In the genomic region with DNA sequence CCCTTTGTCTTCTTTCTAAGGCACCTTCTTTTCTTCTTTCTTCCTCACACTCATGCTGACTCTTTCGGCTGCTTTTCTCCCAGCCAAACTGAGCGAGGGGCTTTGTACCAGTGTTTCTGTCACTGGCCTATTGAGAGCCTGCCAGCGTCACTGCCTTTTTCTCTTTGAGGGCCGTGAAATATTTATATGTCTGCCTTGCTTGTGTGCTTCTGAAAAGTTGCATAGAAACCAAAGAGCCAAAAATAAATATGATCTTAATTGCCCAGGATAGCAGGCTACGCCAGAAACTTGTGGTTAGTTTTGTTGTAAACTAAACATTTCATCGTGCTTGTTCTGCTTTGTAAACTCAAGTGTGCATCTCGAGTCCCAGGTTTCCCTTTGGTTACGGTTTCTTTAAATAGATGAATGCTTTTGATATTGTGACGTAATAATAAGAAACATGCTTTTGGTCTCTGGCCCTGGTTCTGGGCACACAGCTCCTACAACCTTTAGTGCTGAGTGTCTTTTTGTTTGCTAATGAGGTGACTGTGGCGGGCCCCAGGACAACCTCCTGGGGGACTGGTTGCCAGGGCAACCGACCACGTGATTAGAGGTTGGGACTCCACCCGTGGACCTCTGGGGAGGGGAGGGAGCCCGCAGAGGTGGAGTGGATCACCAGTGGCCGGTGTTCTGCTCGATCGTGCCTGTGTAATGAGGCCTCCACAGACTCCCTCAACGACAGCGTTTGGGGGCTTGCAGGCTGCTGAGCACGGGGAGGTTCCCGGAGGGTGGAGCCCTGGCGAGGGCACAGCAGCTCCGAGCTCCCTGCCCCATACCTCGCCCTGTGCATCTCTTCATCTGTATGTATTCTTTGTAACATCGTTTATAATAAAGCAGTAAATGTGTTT, we compare ENCODE assay signal across 9 cellular contexts. TPM values are rescaled to one million over a fixed set of nuclear protein-coding genes. Genes with fewer than 3 reads are reported as not detected.
DNase-seq lines count a peak whose midpoint lies in the region; ATAC-seq and TF ChIP-seq lines count a peak whose summit lies in the region.
"Had no signal": no experiment of that assay in that cellular context is flagged by ENCODE, and none has a peak within 500 bp of the region (broad histone marks: within the 10 kb centered on the region; RNA-seq: fewer than 3 reads in every experiment).

No MANE protein-coding gene starts in this region.

- H2AFZ ChIP-seq in MM.1S (ENCODE audit: low read length): peak overlapping the region; percentile 1

- no peak for TF ChIP-seq EP300 in gastroesophageal sphincter (IDR thresholded peaks at IDR 0.05)

- TF ChIP-seq CTCF in MM.1S (IDR thresholded peaks at IDR 0.05; ENCODE audit: low read length) (no peak), gastroesophageal sphincter (IDR thresholded peaks at IDR 0.05) (no peak), prostate gland (IDR thresholded peaks at IDR 0.05) (no peak)

- H3K4me3 ChIP-seq in MM.1S (ENCODE audit: low read length): peak overlapping the region; percentile 53
- peak overlapping the region; percentile 41 to 42 for H3K4me3 ChIP-seq in gastroesophageal sphincter
- H3K4me3 ChIP-seq in prostate gland: peak overlapping the region; percentile 11 to 27

- peak overlapping the region; percentile 80 for H3K4me2 ChIP-seq in MM.1S (ENCODE audit: low read depth, low read length)

- DNase-seq in SIG-M5 treated with dmso at 0.1 percent for 504 hours (lab: John Stamatoyannopoulos, UW; ENCODE audit: unreplicated experiment) (peak; percentile 54), SIG-M5 (lab: John Stamatoyannopoulos, UW) (no peak), H4 (ENCODE audit: low spot score) (peak; percentile 94), MM.1S (peak; percentile 91), prostate gland (ENCODE audit: low spot score) (peak; percentile 70), HCEC 1CT (no peak)
- peak; percentile 32 to 33 for DNase-seq in activated CD8-positive, alpha-beta memory T cell treated with anti-CD3 and anti-CD28 coated beads for 4 hours (ENCODE audit: low read depth in 2 of 2)

- H3K36me3 ChIP-seq in MM.1S (replicated peaks; ENCODE audit: insufficient read depth, low read length) (no peaks in the 10 kb centered on the region), gastroesophageal sphincter (peaks cover 0 to 16% of the 10 kb centered on the region in 2 donors), prostate gland (no peaks in the 10 kb centered on the region)

- peak overlapping the region; percentile 87 for H3K27ac ChIP-seq in MM.1S (ENCODE audit: low read length)
- H3K27ac ChIP-seq in gastroesophageal sphincter: peak overlapping the region; percentile 70 to 85 (median 78)
- peak overlapping the region; percentile 90 to 95 for H3K27ac ChIP-seq in prostate gland
- H3K27ac ChIP-seq: C4-2B had no signal

- TF ChIP-seq POLR2A in gastroesophageal sphincter (IDR thresholded peaks at IDR 0.05) (no peak), prostate gland (IDR thresholded peaks at IDR 0.05) (no peak)

- H3K27me3 ChIP-seq in MM.1S (replicated peaks; ENCODE audit: insufficient read depth, low read length) (peaks cover 28% of the 10 kb centered on the region), gastroesophageal sphincter (no peaks in the 10 kb centered on the region), prostate gland (replicated peaks; ENCODE audit: insufficient read depth) (no peaks in the 10 kb centered on the region)

- intact Hi-C loops in prostate gland (cut with DNase I): no loop called here

- H3F3A ChIP-seq in MM.1S (ENCODE audit: insufficient read depth, low read length): peaks cover 43% of the 10 kb centered on the region

- H3K4me1 ChIP-seq in MM.1S (ENCODE audit: low read length) (peaks cover 56% of the 10 kb centered on the region), gastroesophageal sphincter (peaks cover 0 to 45% (median 0%) of the 10 kb centered on the region in 3 donors), prostate gland (replicated peaks) (peaks cover 43% of the 10 kb centered on the region)

- no peaks in the 10 kb centered on the region for H4K20me1 ChIP-seq in MM.1S (ENCODE audit: insufficient read depth, low read length)

- ATAC-seq in gastroesophageal sphincter: peak; percentile 77

- 10% methylated on average over 9 of the region's 25 CpGs for WGBS in gastroesophageal sphincter (ENCODE audit: low coverage in 1 of 2), 2 donors
- WGBS in prostate gland: 6% methylated on average over 25 of the region's 25 CpGs

- H3K79me2 ChIP-seq in MM.1S (ENCODE audit: low read length): no peaks in the 10 kb centered on the region

- H3K9me2 ChIP-seq in MM.1S (replicated peaks; ENCODE audit: insufficient read depth, low read length): no peaks in the 10 kb centered on the region

- H3K9ac ChIP-seq in MM.1S (ENCODE audit: low read length): peak overlapping the region; percentile 71

- H3K9me3 ChIP-seq in MM.1S (replicated peaks; ENCODE audit: insufficient read depth, low read length) (no peaks in the 10 kb centered on the region), gastroesophageal sphincter (no peaks in the 10 kb centered on the region), prostate gland (no peaks in the 10 kb centered on the region)

RNA-seq across cellular contexts. Expression of gene SLC37A1, which starts 10.9 kb away (rescaled TPM):
- total RNA-seq in H4 (2014; rRNA removed; shearing (Covaris generic)): 6.7 and 9.2 TPM in 2 replicates
- 1 to 10 TPM; 3.7 to 7.8 (median 4.3) TPM for total RNA-seq in gastroesophageal sphincter
- 10 to 100 TPM; 44.2 to 49.6 TPM for total RNA-seq in prostate gland

RNA-seq across cellular contexts. Expression of gene RSPH1, which starts 28.6 kb away (rescaled TPM):
- not detected in 2 replicates for total RNA-seq in H4 (2014; rRNA removed; shearing (Covaris generic))
- 1 to 10 TPM in 2 of 4 donors, under 1 TPM in 1, not detected in 1; 0.99 to 1.9 (median 1.9) TPM for total RNA-seq in gastroesophageal sphincter
- total RNA-seq in prostate gland: 1 to 10 TPM; 1.6 to 2.6 TPM

Comparison
In these comparisons a context has a peak if more than half of its experiments do, and no peak if none do; other contexts are left out.
1. DNase-seq: peak in SIG-M5 treated with dmso at 0.1 percent for 504 hours (single experiment), H4 (single experiment), MM.1S (single experiment), activated CD8-positive, alpha-beta memory T cell treated with anti-CD3 and anti-CD28 coated beads for 4 hours (2 of 2) and prostate gland (single experiment); none in SIG-M5 (single experiment) and HCEC 1CT (single experiment).
2. Peak in every context shown above with its lines, with median percentiles within 50 percentile points of each other: H3K27ac ChIP-seq and H3K4me3 ChIP-seq.